In the genomic region with DNA sequence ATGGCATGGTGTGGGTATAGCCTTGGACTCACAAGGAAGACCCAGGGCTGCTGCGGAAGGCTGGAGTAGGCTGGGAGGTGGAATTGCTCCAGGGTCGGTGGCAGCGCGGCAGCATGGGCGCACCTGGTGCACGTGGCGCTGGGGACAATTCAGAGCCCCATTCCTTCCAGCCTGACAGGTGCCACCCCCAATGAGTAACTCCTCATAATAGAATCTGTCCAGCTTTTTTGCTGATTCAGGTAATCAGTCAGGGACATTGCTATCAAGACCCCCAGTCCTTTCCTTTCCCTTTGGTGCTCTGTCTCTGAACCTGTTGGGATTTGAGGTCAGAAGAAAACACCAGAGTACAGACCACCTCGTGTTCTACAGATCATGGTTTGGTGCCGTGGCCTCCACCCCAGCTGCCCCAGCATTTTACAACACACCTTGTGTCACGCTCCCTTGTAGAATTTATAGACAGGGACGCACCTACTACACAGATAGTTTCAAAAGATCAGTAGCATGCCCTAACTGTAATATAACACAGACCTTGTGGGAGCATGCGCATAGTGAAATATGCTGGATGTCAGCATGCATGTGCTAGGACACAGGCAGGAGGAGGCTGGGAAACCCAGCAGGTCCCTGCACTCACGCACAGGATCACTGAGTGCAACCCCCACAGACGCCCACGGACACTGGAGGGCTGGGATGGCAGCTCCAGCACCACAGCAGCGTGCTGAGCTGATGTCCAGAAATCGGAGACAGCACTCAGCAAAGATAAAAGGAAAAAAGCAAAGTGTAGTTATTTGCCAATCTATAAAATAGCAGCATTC, we compare ENCODE assay signal across 17 cellular contexts. TPM values are rescaled to one million over a fixed set of nuclear protein-coding genes. Genes with fewer than 3 reads are reported as not detected.
DNase-seq lines count a peak whose midpoint lies in the region; ATAC-seq, FAIRE-seq and TF ChIP-seq lines count a peak whose summit lies in the region.
"Had no signal": no experiment of that assay in that cellular context is flagged by ENCODE, and none has a peak within 500 bp of the region (broad histone marks: within the 10 kb centered on the region; RNA-seq: fewer than 3 reads in every experiment).

No MANE protein-coding gene starts in this region.

- BruUV-seq in K562 (replicated peaks; lab: Mats Ljungman, UMichigan), result no TSS peak

- POLR2A ChIA-PET in K562 (lab: Yijun Ruan, JAX), result no interaction called here

- no peak overlapping the region for H2AFZ ChIP-seq in GM23338
- no peak overlapping the region for H2AFZ ChIP-seq in K562 (ENCODE audit: low read depth, low read length)

- H3K9me3 ChIP-seq in K562 (replicated peaks; ENCODE audit: control insufficient read depth, insufficient read depth, low read depth, low read length), result no peaks in the 10 kb centered on the region
- H3K9me3 ChIP-seq: BLaER1 treated with 17β-estradiol and CSF1 and Interleukin-3, amounts not matched to agents 10 nM and 100 nM; HAP-1 had no signal

- H3K4me1 ChIP-seq in GM23338 (ENCODE audit: insufficient read depth) (no peaks in the 10 kb centered on the region), K562 (replicated peaks in 1 of 2; ENCODE audit: control insufficient read depth in 2 of 2, insufficient read depth in 2 of 2, low read length in 2 of 2) (peaks cover 13 to 15% of the 10 kb centered on the region in 2 experiments; a peak in 4 of 5 replicates)
- H3K4me1 ChIP-seq: HAP-1 had no signal

- no peak for TF ChIP-seq POLR2A in K562 (conservative IDR thresholded peaks at IDR 0.05)

- ATAC-seq in GM23338, result no peak; the same call in 2 of the 3 replicates
- no peak for ATAC-seq in K562
- no peak for ATAC-seq in GM21360 (IDR thresholded peaks at IDR 0.05; ENCODE audit: unreplicated experiment)
- no peak for ATAC-seq in HG03342 (IDR thresholded peaks at IDR 0.05; ENCODE audit: unreplicated experiment)

- peaks cover 14% of the 10 kb centered on the region for H3K36me3 ChIP-seq in GM23338 (ENCODE audit: insufficient read depth)
- peaks cover 7% of the 10 kb centered on the region; the same call in 1 of the 3 replicates for H3K36me3 ChIP-seq in K562 (ENCODE audit: control insufficient read depth, insufficient read depth, low read length)
- no peaks in the 10 kb centered on the region for H3K36me3 ChIP-seq in brain microvascular endothelial cell (replicated peaks)
- H3K36me3 ChIP-seq: HAP-1 had no signal

- H3K79me2 ChIP-seq in GM23338 (replicated peaks; ENCODE audit: insufficient read depth) (no peaks in the 10 kb centered on the region), K562 (ENCODE audit: control insufficient read depth, insufficient read depth, low read length) (no peaks in the 10 kb centered on the region)

- TF ChIP-seq CTCF in GM23338 (conservative IDR thresholded peaks at IDR 0.05; ENCODE audit: low read depth in 2 of 2), result no peak
- TF ChIP-seq CTCF in K562 (IDR thresholded peaks at IDR 0.05 in 2 of 3, conservative IDR thresholded peaks at IDR 0.05 in 1 of 3; ENCODE audit: insufficient read depth in 2 of 3, low read depth in 1 of 3, low read length in 3 of 3), result no peak
- TF ChIP-seq CTCF in brain microvascular endothelial cell (IDR thresholded peaks at IDR 0.05; ENCODE audit: low read depth, low read length, missing control alignments), result no peak

- 0 out of 2 replicates have a peak overlapping the region, but pooled peaks have one; percentile 46 for H3K27ac Mint-ChIP-seq in GM23338
- H3K27ac Mint-ChIP-seq: CD4-positive, CD25-positive, alpha-beta regulatory T cell; IgD-negative memory B cell had no signal

- peaks cover 10% of the 10 kb centered on the region for H3K27me3 Mint-ChIP-seq in GM23338 (ENCODE audit: insufficient read depth, low read depth, poor library complexity)
- H3K27me3 Mint-ChIP-seq: IgD-negative memory B cell had no signal

- intact Hi-C loops in K562 (cut with micrococcal nuclease), result loop anchor here (1.0 kb wide), 1 partner anchor 135 kb away; no protein-coding TSS in a partner anchor

- H4K20me1 ChIP-seq in GM23338 (replicated peaks; ENCODE audit: insufficient read depth) (peaks cover 5% of the 10 kb centered on the region), K562 (replicated peaks; ENCODE audit: control insufficient read depth, insufficient read depth, low read length) (no peaks in the 10 kb centered on the region)
- H4K20me1 ChIP-seq: BLaER1 treated with 17β-estradiol and CSF1 and Interleukin-3, amounts not matched to agents 10 nM and 100 nM had no signal

- no peak overlapping the region for H3K9ac ChIP-seq in K562 (ENCODE audit: insufficient read depth in 1 of 2, low read depth in 2 of 2, low read length in 2 of 2)
- H3K9ac ChIP-seq: BLaER1 treated with 17β-estradiol and CSF1 and Interleukin-3, amounts not matched to agents 10 nM and 100 nM had no signal

- peak; percentile 53 for DNase-seq in activated CD8-positive, alpha-beta memory T cell treated with anti-CD3 and anti-CD28 coated beads for 24 hours
- DNase-seq in activated CD8-positive, alpha-beta memory T cell treated with anti-CD3 and anti-CD28 coated beads, Interleukin-2, amount 50 U/mL, for 4 hours, result no peak
- DNase-seq in GM23338 (ENCODE audit: low spot score), result no peak
- DNase-seq in K562 (ENCODE audit: extremely low read depth in 1 of 4, low spot score in 3 of 4), result no peak
- peak; percentile 87 for DNase-seq in mesenteric fat pad (ENCODE audit: low spot score)
- no peak for DNase-seq in brain microvascular endothelial cell
- DNase-seq: GOT3 had no signal

- no peaks in the 10 kb centered on the region for H3K9me3 Mint-ChIP-seq in GM23338
- H3K9me3 Mint-ChIP-seq: IgD-negative memory B cell had no signal

- H3K4me2 ChIP-seq in GM23338 (no peak overlapping the region), K562 (ENCODE audit: insufficient read depth, low read length) (no peak overlapping the region)

- no peaks in the 10 kb centered on the region for H3K27me3 ChIP-seq in GM23338 (ENCODE audit: insufficient read depth)
- H3K27me3 ChIP-seq in K562 (ENCODE audit: control insufficient read depth in 2 of 2, insufficient read depth in 2 of 2, low read length in 2 of 2), result no peaks in the 10 kb centered on the region
- no peaks in the 10 kb centered on the region for H3K27me3 ChIP-seq in brain microvascular endothelial cell (replicated peaks)
- H3K27me3 ChIP-seq: BLaER1 treated with 17β-estradiol and CSF1 and Interleukin-3, amounts not matched to agents 10 nM and 100 nM had no signal

- no peak overlapping the region for H3K27ac ChIP-seq in GM23338 (ENCODE audit: low read depth)
- H3K27ac ChIP-seq in K562 (ENCODE audit: extremely low read depth, low read depth, low read length), result no peak overlapping the region
- no peak overlapping the region for H3K27ac ChIP-seq in brain microvascular endothelial cell
- H3K27ac ChIP-seq: 22Rv1; BLaER1 treated with 17β-estradiol and CSF1 and Interleukin-3, amounts not matched to agents 10 nM and 100 nM; HL-60 had no signal

- in situ Hi-C loops in K562 (cut with MboI) (loop anchor here (5.0 to 25.0 kb wide), 3 partner anchors 134 to 634 kb away; no protein-coding TSS in a partner anchor), brain microvascular endothelial cell (cut with HindIII; ENCODE audit: low pct_ligation_motif_present, low sequenced_read_pairs) (no loop called here)

- H3K4me3 Mint-ChIP-seq in GM23338, result no peak overlapping the region
- H3K4me3 Mint-ChIP-seq: CD4-positive, CD25-positive, alpha-beta regulatory T cell; IgD-negative memory B cell had no signal

- TF ChIP-seq EP300 in K562 (IDR thresholded peaks at IDR 0.05; ENCODE audit: low read length), result no peak

- peaks cover 2% of the 10 kb centered on the region for H3K9me1 ChIP-seq in K562 (ENCODE audit: control insufficient read depth, insufficient read depth, low read length)

- H3K4me3 ChIP-seq in GM23338 (no peak overlapping the region), K562 (no peak overlapping the region), brain microvascular endothelial cell (ENCODE audit: low read depth, low read length) (no peak overlapping the region)
- H3K4me3 ChIP-seq: BLaER1 treated with 17β-estradiol and CSF1 and Interleukin-3, amounts not matched to agents 10 nM and 100 nM; HAP-1 had no signal

- 66% methylated on average over 13 of the region's 17 CpGs for WGBS in K562 (ENCODE audit: insufficient coverage, low coverage, missing lambda C conversion rate)

- no peaks in the 10 kb centered on the region for H3F3A ChIP-seq in GM23338 (replicated peaks; ENCODE audit: low read depth)

- peaks cover 43% of the 10 kb centered on the region for H3K36me3 Mint-ChIP-seq in GM23338 (ENCODE audit: low read depth)
- H3K36me3 Mint-ChIP-seq: CD4-positive, CD25-positive, alpha-beta regulatory T cell; IgD-negative memory B cell had no signal

- TF ChIP-seq RAD21 in K562 (CRISPR knock-in tag; conservative IDR thresholded peaks at IDR 0.05 in 1 of 2, IDR thresholded peaks at IDR 0.05 in 1 of 2), result no peak

- FAIRE-seq in K562 (lab: Jason Lieb, UNC), result no peak
- FAIRE-seq: D721Med, GM12891 had no signal

- H3K4me1 Mint-ChIP-seq in GM23338, result peaks cover 10% of the 10 kb centered on the region
- H3K4me1 Mint-ChIP-seq: IgD-negative memory B cell had no signal

- H3K9me2 ChIP-seq in GM23338 (ENCODE audit: insufficient read depth), result no peaks in the 10 kb centered on the region

- CTCF ChIA-PET in K562 (lab: Yijun Ruan, JAX; ENCODE audit: low intra/inter-chr PET ratio), result interaction anchor here (1.8 kb wide), 1 partner anchor 135 kb away, joined by 7 read pairs; no protein-coding TSS in a partner anchor

TF ChIP-seq in GM23338, 12 proteins besides CTCF, POLR2A, EP300 and RAD21:
- no peak for TF ChIP-seq NANOG (IDR thresholded peaks at IDR 0.05; ENCODE audit: borderline replicate concordance)
TF ChIP-seq in GM23338: peak in this region for 0.

RNA-seq across cellular contexts. Expression of a gene that starts 47.9 kb away (rescaled TPM):
- total RNA-seq in GM23338 (2014; rRNA removed; shearing (Covaris generic)), result 30.4 and 34.5 TPM in 2 replicates
- polyA plus RNA-seq in GM23338 (2016; fragmentation: Nextera tagmentation; extraction: Ambion mirVana), result 34.5 and 35.3 TPM in 2 replicates
- 106 and 129 TPM in 2 replicates for total RNA-seq in K562 (2011; cell fraction: chromatin; rRNA removed; ENCODE audit: low replicate concordance)
- total RNA-seq in K562 (2011; cell fraction: nucleolus; rRNA removed), result 121 and 124 TPM in 2 replicates
- 126 and 169 TPM in 2 replicates for total RNA-seq in K562 (2011; cell fraction: nucleoplasm; rRNA removed)
- total RNA-seq in K562 (2014; rRNA removed), result 81.5 and 97.6 TPM in 2 replicates
- 93.7 and 105 TPM in 2 replicates for total RNA-seq in K562 (2014; rRNA removed; fragmentation: Illumina TruSeq; extraction: Trizol)
- 73.7 and 78.3 TPM in 2 replicates for total RNA-seq in K562 (2015; rRNA removed; fragmentation: Illumina TruSeq; extraction: Trizol)
- 65.7 and 76.4 TPM in 2 replicates for total RNA-seq in K562 (2021)
- polyA plus RNA-seq in K562 (2011; rRNA removed), result 82.5 and 165 TPM in 2 replicates
- 70.7 and 75.2 TPM in 2 replicates for polyA plus RNA-seq in K562 (2011; cell fraction: cytosol; rRNA removed)
- 41.8 and 42.6 TPM in 2 replicates for polyA plus RNA-seq in K562 (2011; cell fraction: nucleus; rRNA removed)
- polyA plus RNA-seq in K562 (2012), result 93.9 and 142 TPM in 2 replicates
- 98.7 and 108 TPM in 2 replicates for polyA plus RNA-seq in K562 (2014; fragmentation: Illumina TruSeq; extraction: Trizol)
- 10 to 100 TPM; 55.9 to 61.8 TPM for polyA plus RNA-seq in K562 (2014; fragmentation: Nextera tagmentation; extraction: Ambion mirVana)
- 111 and 118 TPM in 2 replicates for polyA plus RNA-seq in K562 (2014; rRNA removed)
- polyA minus RNA-seq in K562 (2011; rRNA and poly(A)+ RNA removed), result 62.7 and 104 TPM in 2 replicates
- 18.7 and 35.0 TPM in 2 replicates for polyA minus RNA-seq in K562 (2011; cell fraction: cytosol; rRNA and poly(A)+ RNA removed)
- polyA minus RNA-seq in K562 (2011; cell fraction: nucleus; rRNA and poly(A)+ RNA removed), result 12.0 and 12.6 TPM in 2 replicates
- total RNA-seq in mesenteric fat pad, result 729 TPM

Comparison
In these comparisons a context has a peak if more than half of its experiments do, and no peak if none do; other contexts are left out.
1. DNase-seq: peak in activated CD8-positive, alpha-beta memory T cell treated with anti-CD3 and anti-CD28 coated beads for 24 hours (single experiment) and mesenteric fat pad (single experiment); none in activated CD8-positive, alpha-beta memory T cell treated with anti-CD3 and anti-CD28 coated beads, Interleukin-2, amount 50 U/mL, for 4 hours (single experiment), GM23338 (single experiment), K562 (0 of 4) and brain microvascular endothelial cell (single experiment).